Comparison of ENCODE assay signal across 11 cellular contexts in the genomic region with DNA sequence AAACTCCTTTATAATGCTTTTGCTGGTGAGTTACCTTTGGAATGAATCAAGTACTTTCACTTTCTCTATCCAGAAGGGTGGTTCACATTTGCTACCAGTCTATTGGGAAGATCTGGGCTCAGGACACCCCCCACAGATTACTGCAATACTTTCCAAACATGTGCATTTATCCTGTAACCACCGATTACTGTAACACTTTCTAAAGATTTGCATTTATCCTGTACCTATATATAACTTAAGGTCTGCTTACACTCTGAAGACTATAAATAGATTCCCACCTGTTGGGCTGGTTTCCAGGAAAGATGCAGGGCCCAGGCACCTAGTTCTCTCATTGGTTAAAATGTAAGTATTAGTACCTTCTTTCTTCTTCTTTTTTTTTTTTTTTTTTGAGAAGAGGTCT.
DNase-seq lines count a peak whose midpoint lies in the region; ATAC-seq, FAIRE-seq and TF ChIP-seq lines count a peak whose summit lies in the region.
"Had no signal": no experiment of that assay in that cellular context is flagged by ENCODE, and none has a peak within 500 bp of the region (broad histone marks: within the 10 kb centered on the region; RNA-seq: fewer than 3 reads in every experiment).

No MANE protein-coding gene starts in this region.

- peak; percentile 68 for ATAC-seq in HG02571 (IDR thresholded peaks at IDR 0.05; ENCODE audit: unreplicated experiment)
- no peak for ATAC-seq in upper lobe of left lung (ENCODE audit: low FRiP score in 2 of 2)
- ATAC-seq in HG03469 (IDR thresholded peaks at IDR 0.05; ENCODE audit: unreplicated experiment) = no peak

- H3K4me1 ChIP-seq in small intestine (ENCODE audit: control insufficient read depth in 2 of 2, insufficient read depth in 1 of 2, low read depth in 1 of 2, low read length in 1 of 2) = no peaks in the 10 kb centered on the region
- no peaks in the 10 kb centered on the region for H3K4me1 ChIP-seq in upper lobe of left lung
- no peaks in the 10 kb centered on the region for H3K4me1 ChIP-seq in ascending aorta

- TF ChIP-seq EP300 in upper lobe of left lung (IDR thresholded peaks at IDR 0.05) = no peak

- 3 to 21% (median 14%) methylated on average over 1 of the region's 1 CpG for WGBS in small intestine, 3 donors
- 22 to 32% methylated on average over 1 of the region's 1 CpG for WGBS in upper lobe of left lung, 2 donors

- H3K27ac ChIP-seq in small intestine (ENCODE audit: low read depth in 1 of 2, low read length in 1 of 2) (no peak overlapping the region), upper lobe of left lung (no peak overlapping the region), ascending aorta (no peak overlapping the region)
- H3K27ac ChIP-seq: SJSA1, spleen had no signal

- H3K36me3 ChIP-seq in small intestine (ENCODE audit: control insufficient read depth in 2 of 2, insufficient read depth in 2 of 2, low read length in 2 of 2) (no peaks in the 10 kb centered on the region), upper lobe of left lung (no peaks in the 10 kb centered on the region), ascending aorta (no peaks in the 10 kb centered on the region)
- H3K36me3 ChIP-seq: SJSA1, spleen had no signal

- no peaks in the 10 kb centered on the region for H3K9me3 ChIP-seq in small intestine (ENCODE audit: control insufficient read depth, low read depth)
- no peaks in the 10 kb centered on the region for H3K9me3 ChIP-seq in upper lobe of left lung
- no peaks in the 10 kb centered on the region for H3K9me3 ChIP-seq in ascending aorta
- H3K9me3 ChIP-seq: SJSA1 had no signal

- no peak for TF ChIP-seq CTCF in upper lobe of left lung (IDR thresholded peaks at IDR 0.05)
- TF ChIP-seq CTCF in ascending aorta (IDR thresholded peaks at IDR 0.05) = no peak

- intact Hi-C loops in ascending aorta (cut with DNase I) = no loop called here

- H3K27me3 ChIP-seq in small intestine (ENCODE audit: control insufficient read depth in 2 of 2, insufficient read depth in 2 of 2, low read length in 2 of 2) = no peaks in the 10 kb centered on the region
- no peaks in the 10 kb centered on the region for H3K27me3 ChIP-seq in upper lobe of left lung
- H3K27me3 ChIP-seq in ascending aorta = no peaks in the 10 kb centered on the region
- H3K27me3 ChIP-seq: SJSA1, spleen had no signal

- FAIRE-seq in small intestine (lab: Jason Lieb, UNC) = no peak

- H3K4me3 ChIP-seq in small intestine (ENCODE audit: low read depth in 1 of 2, low read length in 2 of 2) (peak overlapping the region in 1 of 2 donors; percentile 26), upper lobe of left lung (peak overlapping the region in 1 of 4 donors; percentile 22), ascending aorta (no peak overlapping the region)
- H3K4me3 ChIP-seq: SJSA1 had no signal

- no peak for TF ChIP-seq POLR2A in upper lobe of left lung (IDR thresholded peaks at IDR 0.05)

- peak; percentile 52 for DNase-seq in NCI-H510A treated with DMSO at 0.1 percent for 48 hours (lab: John Stamatoyannopoulos, UW)
- no peak for DNase-seq in NCI-H510A (lab: John Stamatoyannopoulos, UW)
- peak; percentile 39 for DNase-seq in RPMI7951 (ENCODE audit: low read depth)
- peak; percentile 66 for DNase-seq in small intestine
- no peak for DNase-seq in upper lobe of left lung
- DNase-seq in ascending aorta (ENCODE audit: low spot score in 2 of 2) = no peak
- DNase-seq: activated CD8-positive, alpha-beta memory T cell treated with anti-CD3 and anti-CD28 coated beads for 24 hours; spleen had no signal

Comparison
In these comparisons a context has a peak if more than half of its experiments do, and no peak if none do; other contexts are left out.
1. DNase-seq: peak in NCI-H510A treated with DMSO at 0.1 percent for 48 hours (single experiment), RPMI7951 (single experiment) and small intestine (single experiment); none in NCI-H510A (single experiment), upper lobe of left lung (0 of 2) and ascending aorta (0 of 2).